ENCODE assay signal across 8 cellular contexts in genomic region chr3:196081834-196082470, GRCh38. TPM values are rescaled to one million over a fixed set of nuclear protein-coding genes. Genes with fewer than 3 reads are reported as not detected.
DNase-seq lines count a peak whose midpoint lies in the region; ATAC-seq and TF ChIP-seq lines count a peak whose summit lies in the region.

TFRC (minus strand) TSS chr3:196082090; CDS start chr3:196077099, 4,991 bp downstream.

- peak; percentile 80 for ATAC-seq in HG03457 (IDR thresholded peaks at IDR 0.05; ENCODE audit: unreplicated experiment)

- H3K36me3 ChIP-seq in BE2C, result peaks cover under 1% of the 10 kb centered on the region

- no peaks in the 10 kb centered on the region for H3K4me1 ChIP-seq in BE2C

- H3K4me3 ChIP-seq in BE2C (ENCODE audit: low read depth, low read length) (peak within 1 kb of the TSS; percentile 78), choroid plexus epithelial cell (ENCODE audit: low read depth, low read length) (peak within 1 kb of the TSS; percentile 94)

- no peak for TF ChIP-seq CTCF in BE2C (IDR thresholded peaks at IDR 0.05; ENCODE audit: low read depth, low read length)
- no peak for TF ChIP-seq CTCF in choroid plexus epithelial cell (conservative IDR thresholded peaks at IDR 0.05; ENCODE audit: low read depth, low read length)

- H3K9me3 ChIP-seq in BE2C, result no peaks in the 10 kb centered on the region

- no peaks in the 10 kb centered on the region for H3K27me3 ChIP-seq in BE2C

- DNase-seq in BE2C (peak; percentile 99), GM19240 (ENCODE audit: insufficient read length, low spot score) (peak; percentile 95), NCI-H524 treated with DMSO at 0.1 percent for 48 hours (lab: John Stamatoyannopoulos, UW) (peak; percentile 69), choroid plexus epithelial cell (ENCODE audit: low read depth) (peak; percentile 90), kidney tubule cell (ENCODE audit: low spot score) (peak; percentile 93)
- DNase-seq in activated CD4-positive, alpha-beta T cell treated with anti-CD3 and anti-CD28 coated beads for 4 hours, result peak; percentile 95 to 96
- DNase-seq in stimulated activated CD4-positive, alpha-beta T cell treated with anti-CD3 and anti-CD28 coated beads, Interleukin-1b, Interleukin-23, amount 100 ng/mL, for 1 hour (ENCODE audit: low read depth in 2 of 2), result peak; percentile 92 to 94

RNA-seq across cellular contexts. Expression of gene TFRC, which starts in this region (rescaled TPM):
- 102 TPM for polyA plus RNA-seq in BE2C (2012; ENCODE audit: insufficient read depth, insufficient read length, low read depth)

Comparison
In these comparisons a context has a peak if more than half of its experiments do, and no peak if none do; other contexts are left out.
1. Peak in every context shown above with its lines: DNase-seq, ATAC-seq and H3K4me3 ChIP-seq.